Comparison of ENCODE assay signal across 32 cellular contexts in genomic region chr2:98383166-98383565, GRCh38. TPM values are rescaled to one million over a fixed set of nuclear protein-coding genes. Genes with fewer than 3 reads are reported as not detected.
"Had no signal": no experiment of that assay in that cellular context is flagged by ENCODE, and none has a peak within 500 bp of the region (broad histone marks: within the 10 kb centered on the region; RNA-seq: fewer than 3 reads in every experiment).

No MANE protein-coding gene starts in this region.

- H3K4me3 Mint-ChIP-seq: activated naive CD4-positive, alpha-beta T cell treated with anti-CD3 and anti-CD28 coated beads, Interleukin-2, amount 10 ng/mL, durations not matched to agents 7 days and 5 days; activated naive CD8-positive, alpha-beta T cell treated with anti-CD3 and anti-CD28 coated beads, Interleukin-2, amount 10 ng/mL, durations not matched to agents 7 days and 5 days; dendritic cell treated with granulocyte-macrophage colony-stimulating factor and Interleukin-4, amounts not matched to agents 40 ng/mL and 50 ng/mL, for 4 days; endodermal cell; naive thymus-derived CD4-positive, alpha-beta T cell; T-helper 1 cell treated with Interleukin-12 subunit alpha and Interleukin-12 subunit beta and Interleukin-4 antibody, amounts not matched to agents 30 μg/mL and 1 μg/mL, for 36 hours had no signal

- H3K36me3 ChIP-seq: ascending aorta, brain microvascular endothelial cell, heart left ventricle, left lung, transverse colon had no signal

- H3K9me3 Mint-ChIP-seq: activated naive CD4-positive, alpha-beta T cell treated with anti-CD3 and anti-CD28 coated beads, Interleukin-2, amount 10 ng/mL, durations not matched to agents 7 days and 5 days; activated naive CD8-positive, alpha-beta T cell treated with anti-CD3 and anti-CD28 coated beads, Interleukin-2, amount 10 ng/mL, durations not matched to agents 7 days and 5 days; dendritic cell treated with granulocyte-macrophage colony-stimulating factor and Interleukin-4, amounts not matched to agents 40 ng/mL and 50 ng/mL, for 4 days; endodermal cell; naive thymus-derived CD4-positive, alpha-beta T cell; T-helper 1 cell treated with Interleukin-12 subunit alpha and Interleukin-12 subunit beta and Interleukin-4 antibody, amounts not matched to agents 30 μg/mL and 1 μg/mL, for 36 hours had no signal

- H3K4me3 ChIP-seq: ascending aorta, heart left ventricle, left lung, transverse colon had no signal

- H3K27me3 ChIP-seq: ascending aorta, heart left ventricle, left lung, testis, transverse colon had no signal

- ATAC-seq: activated CD4-positive, CD25-positive, alpha-beta regulatory T cell treated with anti-CD3 and anti-CD28 coated beads, Interleukin-2, amount 50 U/mL, for 24 hours; esophagus mucosa; heart left ventricle; left lung; naive thymus-derived CD4-positive, alpha-beta T cell; right cardiac atrium; stimulated activated naive CD8-positive, alpha-beta T cell treated with anti-CD3 and anti-CD28 coated beads, Interleukin-15, Interleukin-2, amounts not matched to agents 100 U/mL and 50 U/mL, for 24 hours had no signal

- H3K4me1 Mint-ChIP-seq: activated naive CD4-positive, alpha-beta T cell treated with anti-CD3 and anti-CD28 coated beads, Interleukin-2, amount 10 ng/mL, durations not matched to agents 7 days and 5 days; activated naive CD8-positive, alpha-beta T cell treated with anti-CD3 and anti-CD28 coated beads, Interleukin-2, amount 10 ng/mL, durations not matched to agents 7 days and 5 days had no signal

- DNase-seq: activated CD4-positive, alpha-beta T cell treated with anti-CD3 and anti-CD28 coated beads for 48 hours; activated CD4-positive, alpha-beta T cell treated with anti-CD3 and anti-CD28 coated beads, Interleukin-2, amount 50 U/mL, for 48 hours; activated CD8-positive, alpha-beta memory T cell treated with anti-CD3 and anti-CD28 coated beads for 24 hours; activated gamma-delta T cell; activated naive CD4-positive, alpha-beta T cell treated with anti-CD3 and anti-CD28 coated beads, Interleukin-2, amount 10 ng/mL, durations not matched to agents 7 days and 5 days; activated naive CD8-positive, alpha-beta T cell treated with anti-CD3 and anti-CD28 coated beads, Interleukin-2, amount 10 ng/mL, durations not matched to agents 7 days and 5 days; brain microvascular endothelial cell; caudate nucleus; endodermal cell; foreskin fibroblast; heart left ventricle; hypothalamus; left lung; midbrain; naive thymus-derived CD4-positive, alpha-beta T cell; nucleus accumbens; right cardiac atrium; stimulated activated CD4-positive, alpha-beta T cell treated with anti-CD3 and anti-CD28 coated beads, Interleukin-12 subunit alpha, Interleukin-12 subunit beta, amount 100 ng/mL, for 4 hours; stimulated activated CD4-positive, alpha-beta T cell treated with anti-CD3 and anti-CD28 coated beads, Interleukin-4, amount 100 ng/mL, for 1 hour; stimulated activated naive CD8-positive, alpha-beta T cell treated with anti-CD3 and anti-CD28 coated beads, Interleukin-15, Interleukin-2, amounts not matched to agents 100 U/mL and 50 U/mL, for 24 hours; T-helper 9 cell; testis; transverse colon had no signal

- H3K36me3 Mint-ChIP-seq: activated naive CD4-positive, alpha-beta T cell treated with anti-CD3 and anti-CD28 coated beads, Interleukin-2, amount 10 ng/mL, durations not matched to agents 7 days and 5 days; activated naive CD8-positive, alpha-beta T cell treated with anti-CD3 and anti-CD28 coated beads, Interleukin-2, amount 10 ng/mL, durations not matched to agents 7 days and 5 days; naive thymus-derived CD4-positive, alpha-beta T cell had no signal

- H3K27ac Mint-ChIP-seq: activated naive CD4-positive, alpha-beta T cell treated with anti-CD3 and anti-CD28 coated beads, Interleukin-2, amount 10 ng/mL, durations not matched to agents 7 days and 5 days; activated naive CD8-positive, alpha-beta T cell treated with anti-CD3 and anti-CD28 coated beads, Interleukin-2, amount 10 ng/mL, durations not matched to agents 7 days and 5 days; dendritic cell treated with granulocyte-macrophage colony-stimulating factor and Interleukin-4, amounts not matched to agents 40 ng/mL and 50 ng/mL, for 4 days; endodermal cell; naive thymus-derived CD4-positive, alpha-beta T cell; T-helper 1 cell treated with Interleukin-12 subunit alpha and Interleukin-12 subunit beta and Interleukin-4 antibody, amounts not matched to agents 30 μg/mL and 1 μg/mL, for 36 hours had no signal

- H3K9me3 ChIP-seq: ascending aorta, heart left ventricle, left lung, testis, transverse colon had no signal

- H3K4me1 ChIP-seq: ascending aorta had no signal

- H3K27ac ChIP-seq: ascending aorta, brain microvascular endothelial cell, heart left ventricle, left lung, testis, transverse colon, VCaP had no signal

- FAIRE-seq: TTC549 had no signal

RNA-seq across cellular contexts. Expression of gene CNGA3, which starts 36.9 kb away (rescaled TPM):
- total RNA-seq: activated naive CD8-positive, alpha-beta T cell treated with anti-CD3 and anti-CD28 coated beads, Interleukin-2, amount 10 ng/mL, durations not matched to agents 7 days and 5 days; ascending aorta; chondrocyte; esophagus mucosa; lung microvascular endothelial cell; naive thymus-derived CD4-positive, alpha-beta T cell; right cardiac atrium had no signal
- polyA plus RNA-seq: heart left ventricle; naive thymus-derived CD4-positive, alpha-beta T cell; right cardiac atrium had no signal
